Comparison of ENCODE assay signal across 12 cellular contexts in the genomic region with DNA sequence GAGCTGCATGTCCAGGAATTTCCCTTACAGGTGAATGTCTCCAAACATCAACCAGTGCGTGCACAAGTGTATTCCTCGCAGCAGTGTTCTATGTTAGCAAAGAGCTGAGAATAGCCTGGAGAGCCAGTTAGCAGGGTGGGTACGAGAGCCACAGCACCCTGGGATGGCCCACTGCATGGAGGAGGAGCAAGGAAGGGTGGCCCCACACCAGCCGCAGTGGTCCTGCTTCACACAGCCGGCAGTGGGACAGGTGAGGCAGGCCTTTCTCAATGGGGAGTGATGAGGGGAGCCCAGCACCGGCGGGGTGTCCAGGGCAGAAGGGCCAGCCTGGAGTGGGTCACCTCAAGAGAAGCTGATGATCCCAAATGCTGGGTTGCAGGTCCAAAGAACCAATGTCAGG.
A peak's percentile ranks its signal among the peaks of the same experiment; 100 is the strongest.
DNase-seq lines count a peak whose midpoint lies in the region; ATAC-seq and TF ChIP-seq lines count a peak whose summit lies in the region.
"Had no signal": no experiment of that assay in that cellular context is flagged by ENCODE, and none has a peak within 500 bp of the region (broad histone marks: within the 10 kb centered on the region; RNA-seq: fewer than 3 reads in every experiment).

No MANE protein-coding gene starts in this region.

- no peak for TF ChIP-seq CTCF in H9 (conservative IDR thresholded peaks at IDR 0.05)
- TF ChIP-seq CTCF in spleen (IDR thresholded peaks at IDR 0.05 in 8 of 11, conservative IDR thresholded peaks at IDR 0.05 in 3 of 11): no peak
- no peak for TF ChIP-seq CTCF in tibial nerve (IDR thresholded peaks at IDR 0.05)

- H4K5ac ChIP-seq in H9 (ENCODE audit: insufficient read length, low read depth, low read length): no peak overlapping the region

- peaks cover 31 to 37% of the 10 kb centered on the region in 2 experiments for H3K4me1 Mint-ChIP-seq in H9
- H3K4me1 Mint-ChIP-seq in naive thymus-derived CD4-positive, alpha-beta T cell: no peaks in the 10 kb centered on the region
- H3K4me1 Mint-ChIP-seq: CD4-positive, CD25-positive, alpha-beta regulatory T cell had no signal

- no peaks in the 10 kb centered on the region; a peak in 1 of 7 replicates for H3K36me3 Mint-ChIP-seq in H9 (ENCODE audit: insufficient read depth in 1 of 3, low read depth in 3 of 3)
- H3K36me3 Mint-ChIP-seq in naive thymus-derived CD4-positive, alpha-beta T cell: no peaks in the 10 kb centered on the region
- H3K36me3 Mint-ChIP-seq: CD4-positive, CD25-positive, alpha-beta regulatory T cell had no signal

- intact Hi-C loops in naive thymus-derived CD4-positive, alpha-beta T cell (cut with micrococcal nuclease): no loop called here
- intact Hi-C loops in spleen (cut with DNase I; ENCODE audit: low total_unique reads): no loop called here

- no peak overlapping the region for H3T11ph ChIP-seq in H9 (ENCODE audit: low read length)

- no peaks in the 10 kb centered on the region for H3K23me2 ChIP-seq in H9 (ENCODE audit: insufficient read length, low read depth, low read length, poor library complexity, severe bottlenecking)

- no peak for TF ChIP-seq POLR2A in spleen (IDR thresholded peaks at IDR 0.05)
- no peak for TF ChIP-seq POLR2A in tibial nerve (IDR thresholded peaks at IDR 0.05)

- H2BK15ac ChIP-seq in H9 (ENCODE audit: low read depth, low read length): no peak overlapping the region

- peak overlapping the region in 1 of 3 experiments; percentile 32; a peak in 1 of 7 replicates for H3K27ac Mint-ChIP-seq in H9
- no peak overlapping the region for H3K27ac Mint-ChIP-seq in naive thymus-derived CD4-positive, alpha-beta T cell
- H3K27ac Mint-ChIP-seq: CD4-positive, CD25-positive, alpha-beta regulatory T cell had no signal

- POLR2A ChIA-PET in naive thymus-derived CD4-positive, alpha-beta T cell (lab: Charles Lee): no interaction called here

- H3K9ac ChIP-seq in H9 (ENCODE audit: extremely low read depth, insufficient read length, low read length): no peak overlapping the region
- H3K9ac ChIP-seq: BLaER1 treated with 17β-estradiol and CSF1 and Interleukin-3, amounts not matched to agents 10 nM and 100 nM had no signal

- WGBS in H9 (ENCODE audit: extremely low coverage, insufficient read length, low lambda C conversion rate): no CpG with 5 or more reads among the region's 7 CpGs
- 82 to 95% (median 90%) methylated on average over 7 of the region's 7 CpGs for WGBS in spleen, 5 donors
- WGBS in tibial nerve, 2 donors: 92 to 97% methylated on average over 7 of the region's 7 CpGs

- no peak overlapping the region for H3K27ac ChIP-seq in H9 (ENCODE audit: insufficient read length, low read depth, low read length)
- no peak overlapping the region for H3K27ac ChIP-seq in naive thymus-derived CD4-positive, alpha-beta T cell (ENCODE audit: low read depth, low read length)
- no peak overlapping the region for H3K27ac ChIP-seq in spleen
- no peak overlapping the region for H3K27ac ChIP-seq in tibial nerve
- H3K27ac ChIP-seq: BLaER1 treated with 17β-estradiol and CSF1 and Interleukin-3, amounts not matched to agents 10 nM and 100 nM had no signal

- no peak overlapping the region for H3K4ac ChIP-seq in H9 (ENCODE audit: low read depth, low read length)

- no peak overlapping the region for H4K91ac ChIP-seq in H9 (ENCODE audit: insufficient read length, low read depth, low read length)

- no peaks in the 10 kb centered on the region for H3K9me3 ChIP-seq in H9 (ENCODE audit: control insufficient read depth, low read depth, low read length)
- H3K9me3 ChIP-seq in naive thymus-derived CD4-positive, alpha-beta T cell (ENCODE audit: control insufficient read depth in 2 of 3, low read length in 3 of 3): no peaks in the 10 kb centered on the region
- no peaks in the 10 kb centered on the region for H3K9me3 ChIP-seq in spleen
- peaks cover 0 to 4% (median 0%) of the 10 kb centered on the region in 4 donors for H3K9me3 ChIP-seq in tibial nerve
- H3K9me3 ChIP-seq: BLaER1 treated with 17β-estradiol and CSF1 and Interleukin-3, amounts not matched to agents 10 nM and 100 nM had no signal

- no peak overlapping the region for H3K4me3 ChIP-seq in naive thymus-derived CD4-positive, alpha-beta T cell (ENCODE audit: low read length)
- H3K4me3 ChIP-seq in spleen (no peak overlapping the region), tibial nerve (no peak overlapping the region)
- H3K4me3 ChIP-seq: BLaER1 treated with 17β-estradiol and CSF1 and Interleukin-3, amounts not matched to agents 10 nM and 100 nM had no signal

- H3K4me1 ChIP-seq in H9 (ENCODE audit: insufficient read depth, low read length) (peaks cover 7% of the 10 kb centered on the region), spleen (peaks cover 0 to 9% (median 0%) of the 10 kb centered on the region in 6 donors), tibial nerve (no peaks in the 10 kb centered on the region)
- H3K4me1 ChIP-seq in naive thymus-derived CD4-positive, alpha-beta T cell (ENCODE audit: control insufficient read depth in 2 of 2, insufficient read depth in 2 of 2, low read length in 2 of 2): no peaks in the 10 kb centered on the region

- H2AFZ ChIP-seq in H9 (ENCODE audit: low read length): no peak overlapping the region

- H3K18ac ChIP-seq in H9 (ENCODE audit: insufficient read length, low read depth, low read length): no peak overlapping the region

- no peaks in the 10 kb centered on the region for H3K79me2 ChIP-seq in H9 (ENCODE audit: insufficient read depth, low read length)

- peak; percentile 15 for ATAC-seq in naive thymus-derived CD4-positive, alpha-beta T cell

- DNase-seq in activated effector memory CD4-positive, alpha-beta T cell treated with anti-CD3 and anti-CD28 coated beads, Interleukin-2, amount 50 U/mL, for 16 hours: peak; percentile 38
- no peak for DNase-seq in activated effector memory CD4-positive, alpha-beta T cell treated with Interleukin-2 at 50 U/mL for 16 hours
- DNase-seq in H9 (peak; percentile 21), spleen (peak; percentile 64), tibial nerve (ENCODE audit: low spot score in 2 of 2) (no peak), NCI-H1105 (lab: John Stamatoyannopoulos, UW) (no peak)
- no peak for DNase-seq in naive thymus-derived CD4-positive, alpha-beta T cell
- DNase-seq: ACHN; CD4-positive, CD25-positive, alpha-beta regulatory T cell; DMS53; GF-D8 had no signal

- CTCF ChIA-PET in naive thymus-derived CD4-positive, alpha-beta T cell (lab: Charles Lee): no interaction called here

- no peaks in the 10 kb centered on the region for H3K27me3 Mint-ChIP-seq in H9 (ENCODE audit: low read depth)
- H3K27me3 Mint-ChIP-seq in naive thymus-derived CD4-positive, alpha-beta T cell: peaks cover 0 to 10% (median 3%) of the 10 kb centered on the region in 5 donors
- H3K27me3 Mint-ChIP-seq: CD4-positive, CD25-positive, alpha-beta regulatory T cell had no signal

- H4K8ac ChIP-seq in H9 (replicated peaks; ENCODE audit: insufficient read length, low read depth, low read length): no peak overlapping the region

- H3K14ac ChIP-seq in H9 (ENCODE audit: insufficient read depth, low read length): no peak overlapping the region

- H3K56ac ChIP-seq in H9 (ENCODE audit: insufficient read length, low read depth, low read length): no peak overlapping the region

- no peak overlapping the region for H3K23ac ChIP-seq in H9 (ENCODE audit: insufficient read length, low read depth, low read length)

- no peaks in the 10 kb centered on the region for H3K79me1 ChIP-seq in H9 (ENCODE audit: insufficient read depth, low read depth, low read length, poor library complexity, severe bottlenecking)

- TF ChIP-seq EP300 in tibial nerve (IDR thresholded peaks at IDR 0.05): no peak

- H2BK12ac ChIP-seq in H9 (ENCODE audit: insufficient read length, low read depth, low read length): no peak overlapping the region

- no peaks in the 10 kb centered on the region for H4K20me1 ChIP-seq in H9 (ENCODE audit: control insufficient read depth, insufficient read depth, insufficient read length)

- no peaks in the 10 kb centered on the region; a peak in 1 of 5 replicates for H3K9me3 Mint-ChIP-seq in H9
- no peaks in the 10 kb centered on the region for H3K9me3 Mint-ChIP-seq in naive thymus-derived CD4-positive, alpha-beta T cell
- H3K9me3 Mint-ChIP-seq: CD4-positive, CD25-positive, alpha-beta regulatory T cell had no signal

- no peak overlapping the region for H3K4me3 Mint-ChIP-seq in H9
- no peak overlapping the region for H3K4me3 Mint-ChIP-seq in naive thymus-derived CD4-positive, alpha-beta T cell
- H3K4me3 Mint-ChIP-seq: CD4-positive, CD25-positive, alpha-beta regulatory T cell had no signal

- H3K36me3 ChIP-seq in naive thymus-derived CD4-positive, alpha-beta T cell (ENCODE audit: control insufficient read depth in 2 of 3, insufficient read depth in 3 of 3, low read length in 3 of 3): no peaks in the 10 kb centered on the region
- H3K36me3 ChIP-seq in spleen (no peaks in the 10 kb centered on the region), tibial nerve (no peaks in the 10 kb centered on the region)
- H3K36me3 ChIP-seq: BLaER1 treated with 17β-estradiol and CSF1 and Interleukin-3, amounts not matched to agents 10 nM and 100 nM had no signal

- H3K4me2 ChIP-seq in H9 (ENCODE audit: insufficient read depth, insufficient read length, low read length): no peak overlapping the region
- H3K4me2 ChIP-seq: BLaER1 treated with 17β-estradiol and CSF1 and Interleukin-3, amounts not matched to agents 10 nM and 100 nM had no signal

- H2BK120ac ChIP-seq in H9 (ENCODE audit: low read depth, low read length, poor library complexity, severe bottlenecking): no peak overlapping the region

- H3K27me3 ChIP-seq in H9 (ENCODE audit: insufficient read depth, low read length): no peaks in the 10 kb centered on the region
- H3K27me3 ChIP-seq in naive thymus-derived CD4-positive, alpha-beta T cell (ENCODE audit: control insufficient read depth in 2 of 2, insufficient read depth in 2 of 2, low read length in 2 of 2): no peaks in the 10 kb centered on the region
- no peaks in the 10 kb centered on the region for H3K27me3 ChIP-seq in spleen (replicated peaks in 1 of 7)
- no peaks in the 10 kb centered on the region for H3K27me3 ChIP-seq in tibial nerve
- H3K27me3 ChIP-seq: BLaER1 treated with 17β-estradiol and CSF1 and Interleukin-3, amounts not matched to agents 10 nM and 100 nM had no signal

- H2BK20ac ChIP-seq in H9 (ENCODE audit: low read depth, low read length, poor library complexity, severe bottlenecking): no peak overlapping the region

- H2AK5ac ChIP-seq in H9 (ENCODE audit: insufficient read length, low read length): no peak overlapping the region

- H2BK5ac ChIP-seq in H9 (ENCODE audit: insufficient read length, low read length): no peak overlapping the region

Comparison
In these comparisons a context has a peak if more than half of its experiments do, and no peak if none do; other contexts are left out.
1. DNase-seq: peak in activated effector memory CD4-positive, alpha-beta T cell treated with anti-CD3 and anti-CD28 coated beads, Interleukin-2, amount 50 U/mL, for 16 hours (single experiment), H9 (single experiment) and spleen (single experiment); none in activated effector memory CD4-positive, alpha-beta T cell treated with Interleukin-2 at 50 U/mL for 16 hours (single experiment), naive thymus-derived CD4-positive, alpha-beta T cell (0 of 9), tibial nerve (0 of 2) and NCI-H1105 (single experiment).